Comparison of ENCODE assay signal across 8 cellular contexts in genomic region chr9:35488566-35489312, GRCh38. TPM values are rescaled to one million over a fixed set of nuclear protein-coding genes. Genes with fewer than 3 reads are reported as not detected.
DNase-seq lines count a peak whose midpoint lies in the region; TF ChIP-seq lines count a peak whose summit lies in the region.

No MANE protein-coding gene starts in this region.

- in situ Hi-C loops in HAP-1 (cut with MboI; ENCODE audit: low sequenced_read_pairs) = no loop called here

- H3K36me3 ChIP-seq in HAP-1 (replicated peaks) = no peaks in the 10 kb centered on the region
- no peaks in the 10 kb centered on the region for H3K36me3 ChIP-seq in sigmoid colon

- TF ChIP-seq POLR2A in sigmoid colon (IDR thresholded peaks at IDR 0.05) = no peak

- no peak for TF ChIP-seq CTCF in WI38 (IDR thresholded peaks at IDR 0.05; ENCODE audit: low read depth, low read length)
- TF ChIP-seq CTCF in fibroblast of villous mesenchyme (IDR thresholded peaks at IDR 0.05; ENCODE audit: insufficient read depth, low read depth, low read length) = no peak
- no peak for TF ChIP-seq CTCF in sigmoid colon (IDR thresholded peaks at IDR 0.05)

- 77 to 81% methylated on average over 10 of the region's 10 CpGs for WGBS in sigmoid colon, 2 donors

- DNase-seq in HAP-1 (ENCODE audit: low spot score in 2 of 2) (no peak), fibroblast of villous mesenchyme (ENCODE audit: low read depth) (no peak), sigmoid colon (no peak), cortex of kidney (lab: John Stamatoyannopoulos, UW) (no peak), posterior vena cava (ENCODE audit: low spot score) (no peak), NCI-H187 treated with DMSO at 0.1 percent for 48 hours (lab: John Stamatoyannopoulos, UW) (no peak)
- no peak for DNase-seq in stimulated activated CD4-positive, alpha-beta T cell treated with anti-CD3 and anti-CD28 coated beads, Interleukin-1b, Interleukin-23, amount 100 ng/mL, for 48 hours

- H3K9me3 ChIP-seq in HAP-1 (no peaks in the 10 kb centered on the region), sigmoid colon (no peaks in the 10 kb centered on the region)

- H3K27ac ChIP-seq in sigmoid colon = peak overlapping the region; percentile 94 to 99 (median 98)

- intact Hi-C loops in sigmoid colon (cut with DNase I) = loop anchor here (1.0 to 10.0 kb wide), 4 partner anchors 66 to 494 kb away; no protein-coding TSS in a partner anchor
- intact Hi-C loops in posterior vena cava (cut with DNase I) = loop anchor here in 1 of 2 donors (2.0 to 5.0 kb wide), 2 partner anchors 69 to 218 kb away; no protein-coding TSS in a partner anchor

- no peaks in the 10 kb centered on the region for H3K27me3 ChIP-seq in HAP-1 (ENCODE audit: low read depth)
- no peaks in the 10 kb centered on the region for H3K27me3 ChIP-seq in sigmoid colon

- H3K4me1 ChIP-seq in HAP-1 (peaks cover 17% of the 10 kb centered on the region), sigmoid colon (peaks cover 0 to 33% (median 23%) of the 10 kb centered on the region in 4 donors)

- peak overlapping the region; percentile 53 for H3K4me3 ChIP-seq in HAP-1
- peak overlapping the region; percentile 88 for H3K4me3 ChIP-seq in WI38 (ENCODE audit: low read depth, low read length)
- peak overlapping the region; percentile 95 for H3K4me3 ChIP-seq in fibroblast of villous mesenchyme (ENCODE audit: low read depth, low read length)
- H3K4me3 ChIP-seq in sigmoid colon = peak overlapping the region; percentile 69 to 96 (median 88)

- no peak for TF ChIP-seq EP300 in sigmoid colon (IDR thresholded peaks at IDR 0.05)

RNA-seq across cellular contexts. Expression of gene RUSC2, which starts 1.2 kb away (rescaled TPM):
- total RNA-seq in fibroblast of villous mesenchyme (24.2 and 33.2 TPM in 2 replicates), sigmoid colon (10 to 100 TPM; 30.9 to 47.1 (median 43.4) TPM), posterior vena cava (10 to 100 TPM; 53.5 to 64.2 TPM)
- polyA plus RNA-seq in sigmoid colon = 1 to 10 TPM in 2 of 3 donors, under 1 TPM in 1; 0.92 to 5.6 (median 1.2) TPM
